Comparison of ENCODE assay signal across 15 cellular contexts in the genomic region with DNA sequence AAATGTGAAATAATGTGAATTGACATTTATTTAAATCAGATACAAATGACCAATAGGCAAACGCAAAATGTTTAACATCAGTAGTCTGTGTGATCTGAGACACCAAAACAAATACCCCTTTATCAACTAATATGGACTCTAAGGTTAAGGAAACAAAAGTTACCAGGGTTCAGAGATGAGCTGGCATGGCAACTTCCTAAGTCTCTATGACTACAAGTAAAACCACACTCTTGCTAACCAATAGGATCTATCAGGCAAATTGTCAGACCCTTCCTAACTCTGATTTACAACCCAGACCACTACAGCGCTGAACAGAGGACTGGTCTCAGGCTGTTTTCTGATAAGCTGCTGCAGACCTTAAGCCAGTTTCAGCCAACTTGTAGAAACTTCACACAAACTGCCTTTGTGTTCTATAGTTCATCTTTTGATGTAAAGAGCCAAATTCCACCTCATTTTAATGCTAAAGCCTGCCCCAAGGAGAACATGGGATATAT.
"Had no signal": no experiment of that assay in that cellular context is flagged by ENCODE, and none has a peak within 500 bp of the region (broad histone marks: within the 10 kb centered on the region; RNA-seq: fewer than 3 reads in every experiment).

No MANE protein-coding gene starts in this region.

- H3K27ac ChIP-seq: ascending aorta, sigmoid colon, spleen, stomach, testis, upper lobe of right lung, VCaP had no signal

- H3K4me1 ChIP-seq: ascending aorta, sigmoid colon, spleen, stomach, testis, upper lobe of right lung had no signal

- H3K36me3 ChIP-seq: ascending aorta, sigmoid colon, spleen, stomach, upper lobe of right lung had no signal

- H3K27me3 ChIP-seq: ascending aorta, sigmoid colon, spleen, stomach, testis, upper lobe of right lung had no signal

- ATAC-seq: activated CD8-positive, alpha-beta memory T cell treated with anti-CD3 and anti-CD28 coated beads, Interleukin-2, amount 10 ng/mL, durations not matched to agents 7 days and 5 days; upper lobe of right lung had no signal

- H3K9me3 ChIP-seq: ascending aorta, sigmoid colon, stomach, testis, upper lobe of right lung had no signal

- DNase-seq: activated CD4-positive, alpha-beta memory T cell treated with anti-CD3 and anti-CD28 coated beads for 36 hours; activated CD8-positive, alpha-beta memory T cell treated with anti-CD3 and anti-CD28 coated beads, Interleukin-2, amount 10 ng/mL, durations not matched to agents 7 days and 5 days; activated naive CD4-positive, alpha-beta T cell treated with anti-CD3 and anti-CD28 coated beads, Interleukin-2, amount 10 ng/mL, durations not matched to agents 7 days and 5 days; activated T-cell treated with anti-CD3 and anti-CD28 coated beads, Interleukin-2, amount 50 U/mL, for 1 hour; effector memory CD4-positive, alpha-beta T cell; glutamatergic neuron; nephron progenitor cell; sigmoid colon; spleen; stomach; T-helper 9 cell; testis; upper lobe of right lung had no signal

- H3K4me3 ChIP-seq: ascending aorta, sigmoid colon, spleen, stomach, testis, upper lobe of right lung had no signal
